In genomic region chr1:180247580-180247979, GRCh38 we compare ENCODE assay signal across 24 cellular contexts. TPM values are rescaled to one million over a fixed set of nuclear protein-coding genes. Genes with fewer than 3 reads are reported as not detected.
DNase-seq lines count a peak whose midpoint lies in the region; ATAC-seq and TF ChIP-seq lines count a peak whose summit lies in the region.
"Had no signal": no experiment of that assay in that cellular context is flagged by ENCODE, and none has a peak within 500 bp of the region (broad histone marks: within the 10 kb centered on the region; RNA-seq: fewer than 3 reads in every experiment).

No MANE protein-coding gene starts in this region.

- no peak for ATAC-seq in GM18907 (IDR thresholded peaks at IDR 0.05; ENCODE audit: unreplicated experiment)
- ATAC-seq: CD8-positive, alpha-beta T cell; GM23338 had no signal

- H3K4me1 Mint-ChIP-seq in endothelial cell (ENCODE audit: unreplicated experiment), result peaks cover 60% of the 10 kb centered on the region

- H2AFZ ChIP-seq in MM.1S (ENCODE audit: low read length), result no peak overlapping the region
- H2AFZ ChIP-seq: GM23338 had no signal

- no peaks in the 10 kb centered on the region for H3K9me3 Mint-ChIP-seq in endothelial cell (ENCODE audit: unreplicated experiment)
- H3K9me3 Mint-ChIP-seq: CD8-positive, alpha-beta T cell; GM23338; HFFc6; IgD-negative memory B cell had no signal

- H3K27ac ChIP-seq in HL-60 (replicated peaks) (peak overlapping the region; percentile 44), MM.1S (ENCODE audit: low read length) (peak overlapping the region; percentile 26; the same call in 1 of the 2 replicates), neutrophil (peak overlapping the region; percentile 81)

- H3K79me2 ChIP-seq in MM.1S (ENCODE audit: low read length), result no peaks in the 10 kb centered on the region

- H3K27me3 Mint-ChIP-seq in endothelial cell (ENCODE audit: unreplicated experiment), result peaks cover 8% of the 10 kb centered on the region

- 0 out of 2 replicates have a peak, but pooled peaks cover 5% of the 10 kb centered on the region for H3F3A ChIP-seq in MM.1S (ENCODE audit: insufficient read depth, low read length)

- H3K4me3 ChIP-seq in HL-60 (replicated peaks; ENCODE audit: insufficient read depth, low read length) (no peak overlapping the region), MM.1S (ENCODE audit: low read length) (no peak overlapping the region), neutrophil (ENCODE audit: low read depth in 1 of 2, low read length in 1 of 2) (peak overlapping the region; percentile 7 to 22)
- H3K4me3 ChIP-seq: GM23338, HAP-1, SJCRH30 had no signal

- no peak for TF ChIP-seq CTCF in HL-60 (IDR thresholded peaks at IDR 0.05; ENCODE audit: insufficient read depth, low read length)
- no peak for TF ChIP-seq CTCF in MM.1S (IDR thresholded peaks at IDR 0.05; ENCODE audit: low read length)
- TF ChIP-seq CTCF in endothelial cell (IDR thresholded peaks at IDR 0.05; ENCODE audit: unreplicated experiment), result no peak
- no peak for TF ChIP-seq CTCF in neutrophil (IDR thresholded peaks at IDR 0.05)

- H3K27ac Mint-ChIP-seq in endothelial cell (ENCODE audit: unreplicated experiment), result peak overlapping the region; percentile 48
- H3K27ac Mint-ChIP-seq: CD8-positive, alpha-beta T cell; HFFc6; IgD-negative memory B cell had no signal

- H3K36me3 ChIP-seq in MM.1S (replicated peaks; ENCODE audit: insufficient read depth, low read length), result no peaks in the 10 kb centered on the region
- H3K36me3 ChIP-seq in neutrophil, result no peaks in the 10 kb centered on the region
- H3K36me3 ChIP-seq: HAP-1, SJCRH30 had no signal

- H3K36me3 Mint-ChIP-seq in endothelial cell (ENCODE audit: low read depth, unreplicated experiment), result peaks cover 11% of the 10 kb centered on the region
- H3K36me3 Mint-ChIP-seq: CD8-positive, alpha-beta T cell; IgD-negative memory B cell had no signal

- H3K9ac ChIP-seq in MM.1S (ENCODE audit: low read length), result no peak overlapping the region

- H3K9me3 ChIP-seq in MM.1S (replicated peaks; ENCODE audit: insufficient read depth, low read length) (no peaks in the 10 kb centered on the region), neutrophil (no peaks in the 10 kb centered on the region)
- H3K9me3 ChIP-seq: Caco-2, HAP-1, SJCRH30 had no signal

- H4K20me1 ChIP-seq in MM.1S (ENCODE audit: insufficient read depth, low read length), result no peaks in the 10 kb centered on the region

- H3K27me3 ChIP-seq in HL-60 (ENCODE audit: insufficient read depth, poor library complexity, severe bottlenecking) (no peaks in the 10 kb centered on the region), MM.1S (replicated peaks; ENCODE audit: insufficient read depth, low read length) (no peaks in the 10 kb centered on the region), neutrophil (peaks cover 13% of the 10 kb centered on the region)
- H3K27me3 ChIP-seq: SJCRH30 had no signal

- DNase-seq in HL-60 (ENCODE audit: low read depth in 1 of 2, low spot score in 1 of 2) (no peak), MM.1S (no peak), endothelial cell (ENCODE audit: low spot score) (no peak), NCI-H1417 (lab: John Stamatoyannopoulos, UW) (no peak)
- DNase-seq in stimulated activated CD4-positive, alpha-beta T cell treated with anti-CD3 and anti-CD28 coated beads, Interleukin-12 subunit alpha, Interleukin-12 subunit beta, amount 100 ng/mL, for 4 hours, result no peak
- DNase-seq: C1 segment of cervical spinal cord; Caco-2; CD8-positive, alpha-beta T cell; HFFc6; NCI-H1092 treated with DMSO at 0.1 percent for 48 hours; NCI-H1436 treated with DMSO at 0.1 percent for 48 hours; NCI-H187 treated with DMSO at 0.1 percent for 48 hours; NCI-H2171 treated with DMSO at 0.1 percent for 48 hours; NCI-H345; NCI-H524 treated with DMSO at 0.1 percent for 48 hours; NCI-H774; OCI-M1; SJCRH30 had no signal

- H3K4me3 Mint-ChIP-seq in endothelial cell (ENCODE audit: unreplicated experiment), result no peak overlapping the region
- H3K4me3 Mint-ChIP-seq: CD8-positive, alpha-beta T cell; GM23338; HFFc6; IgD-negative memory B cell had no signal

- H3K4me2 ChIP-seq in MM.1S (ENCODE audit: low read depth, low read length), result peak overlapping the region; percentile 40
- H3K4me2 ChIP-seq: GM23338 had no signal

- H3K4me1 ChIP-seq in MM.1S (ENCODE audit: low read length), result peaks cover 15% of the 10 kb centered on the region
- H3K4me1 ChIP-seq in neutrophil (ENCODE audit: control insufficient read depth in 1 of 2, insufficient read depth in 1 of 2, low read depth in 1 of 2, low read length in 1 of 2), result peaks cover 34 to 35% of the 10 kb centered on the region in 2 experiments
- H3K4me1 ChIP-seq: Caco-2, HAP-1 had no signal

- H3K9me2 ChIP-seq in MM.1S (replicated peaks; ENCODE audit: insufficient read depth, low read length), result no peaks in the 10 kb centered on the region

RNA-seq across cellular contexts. Expression of gene LHX4, which starts 17.5 kb away (rescaled TPM):
- 1.5 TPM for total RNA-seq in endothelial cell (ENCODE audit: unreplicated experiment)
- total RNA-seq: A673 had no signal

Comparison
In these comparisons a context has a peak if more than half of its experiments do, and no peak if none do; other contexts are left out.
1. H3K27ac ChIP-seq: peak in every context shown above with its lines; median percentile 81 in neutrophil; 44 in HL-60; 26 in MM.1S.
2. H3K4me3 ChIP-seq: peak in neutrophil (2 of 2); none in HL-60 (single experiment) and MM.1S (single experiment).